In the genomic region with DNA sequence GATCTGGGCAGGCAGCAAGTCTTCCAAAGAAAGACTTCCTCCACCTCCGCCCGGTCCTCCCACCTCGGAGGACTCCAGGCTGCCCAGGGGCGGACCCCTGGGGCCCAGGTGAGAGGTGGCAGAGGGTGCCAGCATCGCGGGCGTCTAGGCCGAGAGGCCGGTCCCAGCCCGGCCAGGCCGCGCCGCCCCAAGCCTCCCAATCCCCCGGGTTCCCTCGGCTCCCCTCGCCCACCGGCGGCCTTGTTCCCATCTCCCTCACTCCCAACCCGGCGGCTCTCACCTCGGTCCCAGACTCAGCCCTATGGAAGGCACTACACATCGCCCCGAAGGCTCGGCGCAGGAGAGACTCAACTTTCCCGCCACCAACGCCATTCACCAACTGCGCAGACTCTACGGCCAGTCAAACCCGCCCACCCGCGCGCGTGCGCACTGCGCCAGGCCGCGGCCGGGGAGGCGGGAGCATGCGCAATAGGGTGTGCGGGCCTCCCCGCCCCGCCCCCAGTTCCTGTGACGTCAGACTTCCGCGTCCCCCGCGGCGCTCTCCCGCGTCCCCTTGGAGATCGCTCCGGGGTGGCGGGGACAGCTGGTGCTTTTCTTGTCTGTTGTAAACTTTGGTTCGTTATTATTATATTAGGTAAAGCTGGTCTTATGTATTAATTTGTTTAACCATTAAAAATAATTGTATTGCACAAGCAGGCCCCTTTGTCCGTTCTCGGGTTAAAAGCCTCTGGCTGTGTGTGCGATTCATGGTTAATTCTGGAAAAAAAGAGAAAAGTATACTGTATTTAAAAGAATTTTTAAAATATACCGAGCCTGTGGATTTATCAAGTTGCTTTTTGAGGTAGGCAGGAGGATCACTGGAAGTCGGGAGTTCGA, we compare ENCODE assay signal across 1 cellular context.
TF ChIP-seq lines count a peak whose summit lies in the region.

A gene (minus strand): TSS at position 381 of the 876 bp plus-strand sequence. CDS start 62 bp downstream, at position 319.

TF ChIP-seq in HepG2, 621 proteins besides CTCF, POLR2A, EP300 and RAD21 (continued from another document and continues in another):
- TF ChIP-seq TEAD3 (CRISPR knock-in tag; optimal IDR thresholded peaks at IDR 0.05; ENCODE audit: borderline replicate concordance) (peak; percentile 47), KMT2A (CRISPR knock-in tag; IDR thresholded peaks at IDR 0.05) (peak; percentile 86; the same call in 1 of the 2 replicates), HNRNPLL (IDR thresholded peaks at IDR 0.05; ENCODE audit: low read depth, low read length, poor library complexity, severe bottlenecking) (peak; percentile 83), NFYB (CRISPR knock-in tag; IDR thresholded peaks at IDR 0.05) (peak; percentile 68), ZNF772 (CRISPR knock-in tag; IDR thresholded peaks at IDR 0.05) (0 out of 2 replicates have a peak, but pooled peaks have one; percentile 23), TBX3 (IDR thresholded peaks at IDR 0.05; ENCODE audit: borderline replicate concordance) (no peak), ZNF274 (CRISPR knock-in tag; IDR thresholded peaks at IDR 0.05) (peak; percentile 57; the same call in 1 of the 2 replicates), ZSCAN30 (CRISPR knock-in tag; IDR thresholded peaks at IDR 0.05) (no peak), SALL2 (CRISPR knock-in tag; IDR thresholded peaks at IDR 0.05) (peak; percentile 82), ZNF761 (CRISPR knock-in tag; conservative IDR thresholded peaks at IDR 0.05) (0 out of 2 replicates have a peak, but pooled peaks have one; percentile 63), GABPB1 (CRISPR knock-in tag; IDR thresholded peaks at IDR 0.05) (peak; percentile 94), SMAD1 (CRISPR knock-in tag; IDR thresholded peaks at IDR 0.05; ENCODE audit: borderline replicate concordance, low read depth) (peak; percentile 76; the same call in 1 of the 2 replicates), YEATS4 (CRISPR knock-in tag; IDR thresholded peaks at IDR 0.05; ENCODE audit: borderline replicate concordance) (peak; percentile 39; the same call in 1 of the 2 replicates), SRY (CRISPR knock-in tag; IDR thresholded peaks at IDR 0.05) (no peak), ZNF724P (CRISPR knock-in tag; IDR thresholded peaks at IDR 0.05; ENCODE audit: borderline replicate concordance) (peak; percentile 70; the same call in 1 of the 2 replicates), ZBTB42 (CRISPR knock-in tag; IDR thresholded peaks at IDR 0.05) (peak; percentile 16; the same call in 1 of the 2 replicates), FOXK2 (IDR thresholded peaks at IDR 0.05) (no peak), ZNF296 (CRISPR knock-in tag; conservative IDR thresholded peaks at IDR 0.05) (no peak), ATF1 (CRISPR knock-in tag; IDR thresholded peaks at IDR 0.05) (peak; percentile 93), SALL1 (CRISPR knock-in tag; IDR thresholded peaks at IDR 0.05) (peak; percentile 71; the same call in 1 of the 2 replicates), TOPORS (CRISPR knock-in tag; IDR thresholded peaks at IDR 0.05) (peak; percentile 77; the same call in 1 of the 2 replicates), HMG20A (CRISPR knock-in tag; IDR thresholded peaks at IDR 0.05; ENCODE audit: borderline replicate concordance) (no peak), ZNF766 (CRISPR knock-in tag; IDR thresholded peaks at IDR 0.05; ENCODE audit: borderline replicate concordance) (peak; percentile 66; the same call in 1 of the 2 replicates), GABPA (IDR thresholded peaks at IDR 0.05; ENCODE audit: low read depth, low read length) (peak; percentile 55), GABPA (CRISPR knock-in tag; IDR thresholded peaks at IDR 0.05; ENCODE audit: low read depth) (peak; percentile 79), KDM5B (CRISPR knock-in tag; IDR thresholded peaks at IDR 0.05; ENCODE audit: borderline replicate concordance) (peak; percentile 77), ZNF263 (CRISPR knock-in tag; IDR thresholded peaks at IDR 0.05) (peak; percentile 56; the same call in 1 of the 2 replicates), KDM5A (IDR thresholded peaks at IDR 0.05; ENCODE audit: borderline replicate concordance, low read length) (peak; percentile 81; the same call in 1 of the 2 replicates)
- TF ChIP-seq, protein P1, sequence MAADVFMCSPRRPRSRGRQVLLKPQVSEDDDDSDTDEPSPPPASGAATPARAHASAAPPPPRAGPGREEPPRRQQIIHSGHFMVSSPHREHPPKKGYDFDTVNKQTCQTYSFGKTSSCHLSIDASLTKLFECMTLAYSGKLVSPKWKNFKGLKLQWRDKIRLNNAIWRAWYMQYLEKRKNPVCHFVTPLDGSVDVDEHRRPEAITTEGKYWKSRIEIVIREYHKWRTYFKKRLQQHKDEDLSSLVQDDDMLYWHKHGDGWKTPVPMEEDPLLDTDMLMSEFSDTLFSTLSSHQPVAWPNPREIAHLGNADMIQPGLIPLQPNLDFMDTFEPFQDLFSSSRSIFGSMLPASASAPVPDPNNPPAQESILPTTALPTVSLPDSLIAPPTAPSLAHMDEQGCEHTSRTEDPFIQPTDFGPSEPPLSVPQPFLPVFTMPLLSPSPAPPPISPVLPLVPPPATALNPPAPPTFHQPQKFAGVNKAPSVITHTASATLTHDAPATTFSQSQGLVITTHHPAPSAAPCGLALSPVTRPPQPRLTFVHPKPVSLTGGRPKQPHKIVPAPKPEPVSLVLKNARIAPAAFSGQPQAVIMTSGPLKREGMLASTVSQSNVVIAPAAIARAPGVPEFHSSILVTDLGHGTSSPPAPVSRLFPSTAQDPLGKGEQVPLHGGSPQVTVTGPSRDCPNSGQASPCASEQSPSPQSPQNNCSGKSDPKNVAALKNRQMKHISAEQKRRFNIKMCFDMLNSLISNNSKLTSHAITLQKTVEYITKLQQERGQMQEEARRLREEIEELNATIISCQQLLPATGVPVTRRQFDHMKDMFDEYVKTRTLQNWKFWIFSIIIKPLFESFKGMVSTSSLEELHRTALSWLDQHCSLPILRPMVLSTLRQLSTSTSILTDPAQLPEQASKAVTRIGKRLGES (CRISPR knock-in tag; IDR thresholded peaks at IDR 0.05; ENCODE audit: borderline replicate concordance) = 0 out of 2 replicates have a peak, but pooled peaks have one; percentile 50
- TF ChIP-seq, protein P2, sequence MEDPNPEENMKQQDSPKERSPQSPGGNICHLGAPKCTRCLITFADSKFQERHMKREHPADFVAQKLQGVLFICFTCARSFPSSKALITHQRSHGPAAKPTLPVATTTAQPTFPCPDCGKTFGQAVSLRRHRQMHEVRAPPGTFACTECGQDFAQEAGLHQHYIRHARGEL (CRISPR knock-in tag; IDR thresholded peaks at IDR 0.05) = peak; percentile 84
- TF ChIP-seq, protein P3, sequence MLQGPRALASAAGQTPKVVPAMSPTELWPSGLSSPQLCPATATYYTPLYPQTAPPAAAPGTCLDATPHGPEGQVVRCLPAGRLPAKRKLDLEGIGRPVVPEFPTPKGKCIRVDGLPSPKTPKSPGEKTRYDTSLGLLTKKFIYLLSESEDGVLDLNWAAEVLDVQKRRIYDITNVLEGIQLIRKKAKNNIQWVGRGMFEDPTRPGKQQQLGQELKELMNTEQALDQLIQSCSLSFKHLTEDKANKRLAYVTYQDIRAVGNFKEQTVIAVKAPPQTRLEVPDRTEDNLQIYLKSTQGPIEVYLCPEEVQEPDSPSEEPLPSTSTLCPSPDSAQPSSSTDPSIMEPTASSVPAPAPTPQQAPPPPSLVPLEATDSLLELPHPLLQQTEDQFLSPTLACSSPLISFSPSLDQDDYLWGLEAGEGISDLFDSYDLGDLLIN (CRISPR knock-in tag; IDR thresholded peaks at IDR 0.05; ENCODE audit: borderline replicate concordance) = peak; percentile 61; the same call in 1 of the 2 replicates
- TF ChIP-seq, protein P4, sequence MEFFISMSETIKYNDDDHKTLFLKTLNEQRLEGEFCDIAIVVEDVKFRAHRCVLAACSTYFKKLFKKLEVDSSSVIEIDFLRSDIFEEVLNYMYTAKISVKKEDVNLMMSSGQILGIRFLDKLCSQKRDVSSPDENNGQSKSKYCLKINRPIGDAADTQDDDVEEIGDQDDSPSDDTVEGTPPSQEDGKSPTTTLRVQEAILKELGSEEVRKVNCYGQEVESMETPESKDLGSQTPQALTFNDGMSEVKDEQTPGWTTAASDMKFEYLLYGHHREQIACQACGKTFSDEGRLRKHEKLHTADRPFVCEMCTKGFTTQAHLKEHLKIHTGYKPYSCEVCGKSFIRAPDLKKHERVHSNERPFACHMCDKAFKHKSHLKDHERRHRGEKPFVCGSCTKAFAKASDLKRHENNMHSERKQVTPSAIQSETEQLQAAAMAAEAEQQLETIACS (CRISPR knock-in tag; IDR thresholded peaks at IDR 0.05) = 0 out of 2 replicates have a peak, but pooled peaks have one; percentile 27
- TF ChIP-seq, protein P5, sequence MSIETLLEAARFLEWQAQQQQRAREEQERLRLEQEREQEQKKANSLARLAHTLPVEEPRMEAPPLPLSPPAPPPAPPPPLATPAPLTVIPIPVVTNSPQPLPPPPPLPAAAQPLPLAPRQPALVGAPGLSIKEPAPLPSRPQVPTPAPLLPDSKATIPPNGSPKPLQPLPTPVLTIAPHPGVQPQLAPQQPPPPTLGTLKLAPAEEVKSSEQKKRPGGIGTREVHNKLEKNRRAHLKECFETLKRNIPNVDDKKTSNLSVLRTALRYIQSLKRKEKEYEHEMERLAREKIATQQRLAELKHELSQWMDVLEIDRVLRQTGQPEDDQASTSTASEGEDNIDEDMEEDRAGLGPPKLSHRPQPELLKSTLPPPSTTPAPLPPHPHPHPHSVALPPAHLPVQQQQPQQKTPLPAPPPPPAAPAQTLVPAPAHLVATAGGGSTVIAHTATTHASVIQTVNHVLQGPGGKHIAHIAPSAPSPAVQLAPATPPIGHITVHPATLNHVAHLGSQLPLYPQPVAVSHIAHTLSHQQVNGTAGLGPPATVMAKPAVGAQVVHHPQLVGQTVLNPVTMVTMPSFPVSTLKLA (IDR thresholded peaks at IDR 0.05) = peak; percentile 43
- TF ChIP-seq, protein P6, sequence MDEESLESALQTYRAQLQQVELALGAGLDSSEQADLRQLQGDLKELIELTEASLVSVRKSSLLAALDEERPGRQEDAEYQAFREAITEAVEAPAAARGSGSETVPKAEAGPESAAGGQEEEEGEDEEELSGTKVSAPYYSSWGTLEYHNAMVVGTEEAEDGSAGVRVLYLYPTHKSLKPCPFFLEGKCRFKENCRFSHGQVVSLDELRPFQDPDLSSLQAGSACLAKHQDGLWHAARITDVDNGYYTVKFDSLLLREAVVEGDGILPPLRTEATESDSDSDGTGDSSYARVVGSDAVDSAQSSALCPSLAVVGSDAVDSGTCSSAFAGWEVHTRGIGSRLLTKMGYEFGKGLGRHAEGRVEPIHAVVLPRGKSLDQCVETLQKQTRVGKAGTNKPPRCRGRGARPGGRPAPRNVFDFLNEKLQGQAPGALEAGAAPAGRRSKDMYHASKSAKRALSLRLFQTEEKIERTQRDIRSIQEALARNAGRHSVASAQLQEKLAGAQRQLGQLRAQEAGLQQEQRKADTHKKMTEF (CRISPR knock-in tag; IDR thresholded peaks at IDR 0.05) = peak; percentile 72
- TF ChIP-seq, protein P7, sequence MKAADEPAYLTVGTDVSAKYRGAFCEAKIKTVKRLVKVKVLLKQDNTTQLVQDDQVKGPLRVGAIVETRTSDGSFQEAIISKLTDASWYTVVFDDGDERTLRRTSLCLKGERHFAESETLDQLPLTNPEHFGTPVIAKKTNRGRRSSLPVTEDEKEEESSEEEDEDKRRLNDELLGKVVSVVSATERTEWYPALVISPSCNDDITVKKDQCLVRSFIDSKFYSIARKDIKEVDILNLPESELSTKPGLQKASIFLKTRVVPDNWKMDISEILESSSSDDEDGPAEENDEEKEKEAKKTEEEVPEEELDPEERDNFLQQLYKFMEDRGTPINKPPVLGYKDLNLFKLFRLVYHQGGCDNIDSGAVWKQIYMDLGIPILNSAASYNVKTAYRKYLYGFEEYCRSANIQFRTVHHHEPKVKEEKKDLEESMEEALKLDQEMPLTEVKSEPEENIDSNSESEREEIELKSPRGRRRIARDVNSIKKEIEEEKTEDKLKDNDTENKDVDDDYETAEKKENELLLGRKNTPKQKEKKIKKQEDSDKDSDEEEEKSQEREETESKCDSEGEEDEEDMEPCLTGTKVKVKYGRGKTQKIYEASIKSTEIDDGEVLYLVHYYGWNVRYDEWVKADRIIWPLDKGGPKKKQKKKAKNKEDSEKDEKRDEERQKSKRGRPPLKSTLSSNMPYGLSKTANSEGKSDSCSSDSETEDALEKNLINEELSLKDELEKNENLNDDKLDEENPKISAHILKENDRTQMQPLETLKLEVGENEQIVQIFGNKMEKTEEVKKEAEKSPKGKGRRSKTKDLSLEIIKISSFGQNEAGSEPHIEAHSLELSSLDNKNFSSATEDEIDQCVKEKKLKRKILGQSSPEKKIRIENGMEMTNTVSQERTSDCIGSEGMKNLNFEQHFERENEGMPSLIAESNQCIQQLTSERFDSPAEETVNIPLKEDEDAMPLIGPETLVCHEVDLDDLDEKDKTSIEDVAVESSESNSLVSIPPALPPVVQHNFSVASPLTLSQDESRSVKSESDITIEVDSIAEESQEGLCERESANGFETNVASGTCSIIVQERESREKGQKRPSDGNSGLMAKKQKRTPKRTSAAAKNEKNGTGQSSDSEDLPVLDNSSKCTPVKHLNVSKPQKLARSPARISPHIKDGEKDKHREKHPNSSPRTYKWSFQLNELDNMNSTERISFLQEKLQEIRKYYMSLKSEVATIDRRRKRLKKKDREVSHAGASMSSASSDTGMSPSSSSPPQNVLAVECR (CRISPR knock-in tag; IDR thresholded peaks at IDR 0.05; ENCODE audit: borderline replicate concordance) = peak; percentile 100
- TF ChIP-seq, protein P8, sequence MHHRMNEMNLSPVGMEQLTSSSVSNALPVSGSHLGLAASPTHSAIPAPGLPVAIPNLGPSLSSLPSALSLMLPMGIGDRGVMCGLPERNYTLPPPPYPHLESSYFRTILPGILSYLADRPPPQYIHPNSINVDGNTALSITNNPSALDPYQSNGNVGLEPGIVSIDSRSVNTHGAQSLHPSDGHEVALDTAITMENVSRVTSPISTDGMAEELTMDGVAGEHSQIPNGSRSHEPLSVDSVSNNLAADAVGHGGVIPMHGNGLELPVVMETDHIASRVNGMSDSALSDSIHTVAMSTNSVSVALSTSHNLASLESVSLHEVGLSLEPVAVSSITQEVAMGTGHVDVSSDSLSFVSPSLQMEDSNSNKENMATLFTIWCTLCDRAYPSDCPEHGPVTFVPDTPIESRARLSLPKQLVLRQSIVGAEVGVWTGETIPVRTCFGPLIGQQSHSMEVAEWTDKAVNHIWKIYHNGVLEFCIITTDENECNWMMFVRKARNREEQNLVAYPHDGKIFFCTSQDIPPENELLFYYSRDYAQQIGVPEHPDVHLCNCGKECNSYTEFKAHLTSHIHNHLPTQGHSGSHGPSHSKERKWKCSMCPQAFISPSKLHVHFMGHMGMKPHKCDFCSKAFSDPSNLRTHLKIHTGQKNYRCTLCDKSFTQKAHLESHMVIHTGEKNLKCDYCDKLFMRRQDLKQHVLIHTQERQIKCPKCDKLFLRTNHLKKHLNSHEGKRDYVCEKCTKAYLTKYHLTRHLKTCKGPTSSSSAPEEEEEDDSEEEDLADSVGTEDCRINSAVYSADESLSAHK (CRISPR knock-in tag; IDR thresholded peaks at IDR 0.05; ENCODE audit: borderline replicate concordance) = no peak
- TF ChIP-seq, protein P9, sequence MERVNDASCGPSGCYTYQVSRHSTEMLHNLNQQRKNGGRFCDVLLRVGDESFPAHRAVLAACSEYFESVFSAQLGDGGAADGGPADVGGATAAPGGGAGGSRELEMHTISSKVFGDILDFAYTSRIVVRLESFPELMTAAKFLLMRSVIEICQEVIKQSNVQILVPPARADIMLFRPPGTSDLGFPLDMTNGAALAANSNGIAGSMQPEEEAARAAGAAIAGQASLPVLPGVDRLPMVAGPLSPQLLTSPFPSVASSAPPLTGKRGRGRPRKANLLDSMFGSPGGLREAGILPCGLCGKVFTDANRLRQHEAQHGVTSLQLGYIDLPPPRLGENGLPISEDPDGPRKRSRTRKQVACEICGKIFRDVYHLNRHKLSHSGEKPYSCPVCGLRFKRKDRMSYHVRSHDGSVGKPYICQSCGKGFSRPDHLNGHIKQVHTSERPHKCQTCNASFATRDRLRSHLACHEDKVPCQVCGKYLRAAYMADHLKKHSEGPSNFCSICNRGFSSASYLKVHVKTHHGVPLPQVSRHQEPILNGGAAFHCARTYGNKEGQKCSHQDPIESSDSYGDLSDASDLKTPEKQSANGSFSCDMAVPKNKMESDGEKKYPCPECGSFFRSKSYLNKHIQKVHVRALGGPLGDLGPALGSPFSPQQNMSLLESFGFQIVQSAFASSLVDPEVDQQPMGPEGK (CRISPR knock-in tag; IDR thresholded peaks at IDR 0.05) = peak; percentile 79
